In genomic region chr15:91258436-91258779, GRCh38 we compare ENCODE assay signal across 11 cellular contexts.
DNase-seq lines count a peak whose midpoint lies in the region; FAIRE-seq and TF ChIP-seq lines count a peak whose summit lies in the region.
"Had no signal": no experiment of that assay in that cellular context is flagged by ENCODE, and none has a peak within 500 bp of the region (broad histone marks: within the 10 kb centered on the region; RNA-seq: fewer than 3 reads in every experiment).

No MANE protein-coding gene starts in this region.

- no peaks in the 10 kb centered on the region for H3K4me1 ChIP-seq in H1 (replicated peaks in 1 of 4; ENCODE audit: control insufficient read depth in 3 of 4, insufficient read depth in 4 of 4, low read length in 3 of 4)
- no peaks in the 10 kb centered on the region for H3K4me1 ChIP-seq in colonic mucosa

- WGBS in H1 (ENCODE audit: extremely low coverage in 1 of 2, insufficient coverage in 1 of 2, insufficient read length in 1 of 2, insufficient replicate concordance in 2 of 2, low coverage in 1 of 2, low lambda C conversion rate in 2 of 2, missing lambda C conversion rate in 1 of 2), 2 experiments: 89% methylated on average over 5 of the region's 6 CpGs; no CpG with 5 or more reads in 1 of the 2 experiments

- no peak overlapping the region for H3K4ac ChIP-seq in H1 (replicated peaks; ENCODE audit: insufficient read length, low read depth, low read length)

- H3K23ac ChIP-seq in H1 (ENCODE audit: insufficient read length): no peak overlapping the region

- FAIRE-seq in H1 (lab: Jason Lieb, UNC): no peak

- DNase-seq in AML-193 (lab: John Stamatoyannopoulos, UW) (peak; percentile 93 to 95), GM12864 (ENCODE audit: low read depth) (no peak), NOMO-1 treated with DMSO at 0.1 percent for 48 hours (lab: John Stamatoyannopoulos, UW; ENCODE audit: unreplicated experiment) (peak; percentile 80), H1 (ENCODE audit: low read depth in 1 of 2, low spot score in 2 of 2) (no peak), colonic mucosa (no peak), ureter (ENCODE audit: low spot score) (no peak), NCI-H2029 (lab: John Stamatoyannopoulos, UW) (no peak)
- DNase-seq in activated CD8-positive, alpha-beta memory T cell treated with anti-CD3 and anti-CD28 coated beads, Interleukin-2, amount 50 U/mL, for 4 hours: no peak
- DNase-seq: dermis blood vessel endothelial cell; NCI-H1092; stimulated activated naive B cell treated with anti-CD40 and anti-IgM and Interleukin-4, amounts not matched to agents 10 μg/mL and 1 μg/mL and 100 μg/mL, for 72 hours had no signal

- no peak overlapping the region for H3K18ac ChIP-seq in H1 (ENCODE audit: extremely low read depth, low read length)

- H3K27ac ChIP-seq in H1 (ENCODE audit: low read depth, low read length): no peak overlapping the region
- no peak overlapping the region for H3K27ac ChIP-seq in colonic mucosa

- H3K27me3 ChIP-seq in H1 (replicated peaks in 1 of 4; ENCODE audit: control insufficient read depth in 3 of 4, extremely low read depth in 1 of 4, insufficient read depth in 3 of 4, low read length in 3 of 4) (peaks cover 0 to 3% (median 0%) of the 10 kb centered on the region in 4 experiments; a peak in 1 of 7 replicates), colonic mucosa (no peaks in the 10 kb centered on the region)

- H2BK15ac ChIP-seq in H1 (ENCODE audit: low read length): no peak overlapping the region

- no peak for TF ChIP-seq EP300 in H1 (IDR thresholded peaks at IDR 0.05; ENCODE audit: borderline replicate concordance in 1 of 2, low read depth in 2 of 2, low read length in 2 of 2)

- no peak overlapping the region for H2AFZ ChIP-seq in H1 (ENCODE audit: low read length)

- no peak overlapping the region for H2AK5ac ChIP-seq in H1 (ENCODE audit: low read depth, low read length)

- TF ChIP-seq CTCF in GM12864 (IDR thresholded peaks at IDR 0.05; ENCODE audit: low read depth, low read length, missing control alignments) (peak; percentile 20), H1 (IDR thresholded peaks at IDR 0.05; ENCODE audit: control extremely low read depth in 1 of 3, insufficient read depth in 1 of 3, low read depth in 1 of 3, low read length in 3 of 3) (peak; percentile 33 to 49 (median 33)), colonic mucosa (IDR thresholded peaks at IDR 0.05) (no peak)

- no peak for TF ChIP-seq POLR2A in H1 (IDR thresholded peaks at IDR 0.05; ENCODE audit: control extremely low read depth in 1 of 2, low read depth in 2 of 2, low read length in 2 of 2)

- no peaks in the 10 kb centered on the region for H3K9me3 ChIP-seq in H1 (ENCODE audit: insufficient read depth in 2 of 2, low read depth in 1 of 2, low read length in 1 of 2)
- no peaks in the 10 kb centered on the region for H3K9me3 ChIP-seq in colonic mucosa

- peak in 1 of 2 experiments; percentile 36; a peak in 1 of 4 replicates for TF ChIP-seq RAD21 in H1 (IDR thresholded peaks at IDR 0.05 in 1 of 2, conservative IDR thresholded peaks at IDR 0.05 in 1 of 2; ENCODE audit: low read depth in 2 of 2, low read length in 2 of 2)

- POLR2A ChIA-PET in H1 (lab: Charles Lee; ENCODE audit: partially characterized antibody): no interaction called here

- intact Hi-C loops in colonic mucosa (cut with DNase I): no loop called here

- no peaks in the 10 kb centered on the region for H3K79me2 ChIP-seq in H1 (ENCODE audit: control insufficient read depth in 1 of 2, insufficient read depth in 2 of 2, low read length in 2 of 2)

- H3K14ac ChIP-seq in H1 (ENCODE audit: insufficient read length): no peak overlapping the region

- no peak overlapping the region for H3K56ac ChIP-seq in H1 (replicated peaks; ENCODE audit: insufficient read length, low read depth, low read length)

- H2BK5ac ChIP-seq in H1 (ENCODE audit: low read depth, low read length): no peak overlapping the region

- H3K79me1 ChIP-seq in H1 (ENCODE audit: low read depth, low read length): no peaks in the 10 kb centered on the region

- no peak overlapping the region for H3K4me2 ChIP-seq in H1 (ENCODE audit: insufficient read depth in 1 of 2, low read depth in 2 of 2, low read length in 2 of 2)

- H2BK120ac ChIP-seq in H1 (replicated peaks; ENCODE audit: low read depth, low read length): no peak overlapping the region

- H4K5ac ChIP-seq in H1 (ENCODE audit: insufficient read length, low read depth, low read length): no peak overlapping the region

- H3K23me2 ChIP-seq in H1 (ENCODE audit: low read depth, low read length): peaks cover 4% of the 10 kb centered on the region; the same call in 1 of the 2 replicates

- no peak overlapping the region for H4K91ac ChIP-seq in H1 (replicated peaks; ENCODE audit: insufficient read length, low read length)

- H3K36me3 ChIP-seq in H1 (ENCODE audit: control insufficient read depth in 2 of 4, insufficient read depth in 4 of 4, low read length in 3 of 4) (no peaks in the 10 kb centered on the region), colonic mucosa (no peaks in the 10 kb centered on the region)

- H2BK20ac ChIP-seq in H1 (ENCODE audit: low read length): no peak overlapping the region

- CTCF ChIA-PET in H1 (lab: Charles Lee; ENCODE audit: partially characterized antibody): interaction anchor here (0.6 to 7.8 kb wide), 22 partner anchors 9 to 368 kb away, joined by 3 to 78 read pairs (median 4); no protein-coding TSS in a partner anchor

- H3K9ac ChIP-seq in H1 (replicated peaks in 1 of 4; ENCODE audit: extremely low read depth in 1 of 4, low read depth in 3 of 4, low read length in 3 of 4) (no peak overlapping the region), colonic mucosa (ENCODE audit: low read depth in 2 of 2, low read length in 2 of 2) (no peak overlapping the region)

- H3K4me3 ChIP-seq in GM12864 (ENCODE audit: low read depth, low read length): no peak overlapping the region
- H3K4me3 ChIP-seq in H1 (ENCODE audit: extremely low read depth in 1 of 4, insufficient read depth in 2 of 4, low read depth in 3 of 4, low read length in 4 of 4): no peak overlapping the region
- H3K4me3 ChIP-seq in colonic mucosa: no peak overlapping the region

- peak overlapping the region; percentile 87 for H4K8ac ChIP-seq in H1 (ENCODE audit: extremely low read depth, insufficient read depth, low read length)

- peaks cover 0 to 2% of the 10 kb centered on the region in 2 experiments for H4K20me1 ChIP-seq in H1 (replicated peaks in 1 of 2; ENCODE audit: control insufficient read depth in 1 of 2, insufficient read depth in 2 of 2, low read length in 2 of 2)

- H2BK12ac ChIP-seq in H1 (ENCODE audit: low read depth, low read length): no peak overlapping the region

TF ChIP-seq in H1, 55 proteins besides CTCF, POLR2A, EP300 and RAD21:
- TF ChIP-seq TBP (IDR thresholded peaks at IDR 0.05; ENCODE audit: low read depth, low read length) (no peak), EZH2 (IDR thresholded peaks at IDR 0.05; ENCODE audit: low read depth, low read length, severe bottlenecking) (no peak), TAF1 (IDR thresholded peaks at IDR 0.05; ENCODE audit: low read depth, low read length) (no peak), ASH2L (IDR thresholded peaks at IDR 0.05; ENCODE audit: low read length) (no peak), CREB1 (IDR thresholded peaks at IDR 0.05) (no peak), NANOG (IDR thresholded peaks at IDR 0.05; ENCODE audit: insufficient read depth, low read depth, low read length, poor library complexity, severe bottlenecking) (no peak), EGR1 (IDR thresholded peaks at IDR 0.05; ENCODE audit: borderline replicate concordance, low read depth, low read length) (no peak), HDAC6 (IDR thresholded peaks at IDR 0.05; ENCODE audit: low read depth, low read length) (no peak), SIRT6 (IDR thresholded peaks at IDR 0.05; ENCODE audit: low read length) (no peak), CHD1 (IDR thresholded peaks at IDR 0.05; ENCODE audit: low read depth, low read length) (no peak), SP4 (IDR thresholded peaks at IDR 0.05; ENCODE audit: low read length) (no peak), BRCA1 (IDR thresholded peaks at IDR 0.05; ENCODE audit: low read depth, low read length) (no peak), JUND (IDR thresholded peaks at IDR 0.05; ENCODE audit: low read length) (no peak), TEAD4 (IDR thresholded peaks at IDR 0.05; ENCODE audit: low read depth, low read length) (no peak), E2F6 (IDR thresholded peaks at IDR 0.05) (no peak), TAF7 (optimal IDR thresholded peaks at IDR 0.05; ENCODE audit: borderline replicate concordance, low read depth, low read length) (no peak), MAFK (IDR thresholded peaks at IDR 0.05; ENCODE audit: low read depth, low read length) (no peak), CHD2 (IDR thresholded peaks at IDR 0.05; ENCODE audit: low read length) (no peak)
TF ChIP-seq in H1: peak in this region for 0.

Comparison
In these comparisons a context has a peak if more than half of its experiments do, and no peak if none do; other contexts are left out.
1. DNase-seq: peak in AML-193 (2 of 2) and NOMO-1 treated with DMSO at 0.1 percent for 48 hours (single experiment); none in GM12864 (single experiment), H1 (0 of 2), colonic mucosa (single experiment), ureter (single experiment), NCI-H2029 (single experiment) and activated CD8-positive, alpha-beta memory T cell treated with anti-CD3 and anti-CD28 coated beads, Interleukin-2, amount 50 U/mL, for 4 hours (single experiment).